Comparison of ENCODE assay signal across 32 cellular contexts in genomic region chr14:48526307-48526706, GRCh38.
DNase-seq lines count a peak whose midpoint lies in the region; ATAC-seq and TF ChIP-seq lines count a peak whose summit lies in the region.
"Had no signal": no experiment of that assay in that cellular context is flagged by ENCODE, and none has a peak within 500 bp of the region (broad histone marks: within the 10 kb centered on the region; RNA-seq: fewer than 3 reads in every experiment).

No MANE protein-coding gene starts in this region.

- H3K9me2 ChIP-seq in PC-3 (replicated peaks; ENCODE audit: low read length): no peaks in the 10 kb centered on the region

- H3K9me3 ChIP-seq in PC-3 (ENCODE audit: low read length): no peaks in the 10 kb centered on the region
- H3K9me3 ChIP-seq: A549, BE2C, BLaER1, Caco-2 had no signal

- no peak overlapping the region for H3K9ac ChIP-seq in PC-3 (ENCODE audit: low read length)
- H3K9ac ChIP-seq: BLaER1; BLaER1 treated with 17β-estradiol and CSF1 and Interleukin-3, amounts not matched to agents 10 nM and 100 nM had no signal

- BruUV-seq in PC-3 (replicated peaks; lab: Mats Ljungman, UMichigan): no TSS peak

- H3K27me3 ChIP-seq in PC-3 (ENCODE audit: low read length): no peaks in the 10 kb centered on the region
- H3K27me3 ChIP-seq: BE2C; BLaER1; BLaER1 treated with 17β-estradiol and CSF1 and Interleukin-3, amounts not matched to agents 10 nM and 100 nM had no signal

- no peaks in the 10 kb centered on the region for H3F3A ChIP-seq in PC-3 (ENCODE audit: low read length, unreplicated experiment)

- H3K4me3 ChIP-seq in PC-3 (ENCODE audit: low read length): no peak overlapping the region
- H3K4me3 ChIP-seq: A549; BLaER1; BLaER1 treated with 17β-estradiol and CSF1 and Interleukin-3, amounts not matched to agents 10 nM and 100 nM had no signal

- intact Hi-C loops in PC-3 (cut with micrococcal nuclease): no loop called here

- no peaks in the 10 kb centered on the region for H3K79me2 ChIP-seq in PC-3 (ENCODE audit: low read length)

- no peak overlapping the region for H3K4me2 ChIP-seq in PC-3 (ENCODE audit: low read length)
- H3K4me2 ChIP-seq: A549; BLaER1; BLaER1 treated with 17β-estradiol and CSF1 and Interleukin-3, amounts not matched to agents 10 nM and 100 nM had no signal

- CTCF ChIA-PET in PC-3 (lab: Charles Lee): no interaction called here

- H3K36me3 ChIP-seq in PC-3 (ENCODE audit: low read depth, low read length): no peaks in the 10 kb centered on the region
- H3K36me3 ChIP-seq: BE2C; BLaER1; BLaER1 treated with 17β-estradiol and CSF1 and Interleukin-3, amounts not matched to agents 10 nM and 100 nM had no signal

- TF ChIP-seq CTCF in PC-3 (conservative IDR thresholded peaks at IDR 0.05; ENCODE audit: low read depth, low read length): no peak

- no peak overlapping the region for H3K27ac ChIP-seq in PC-3 (ENCODE audit: low read length)
- H3K27ac ChIP-seq: 22Rv1; A549; BLaER1; BLaER1 treated with 17β-estradiol and CSF1 and Interleukin-3, amounts not matched to agents 10 nM and 100 nM; C4-2B had no signal

- H2AFZ ChIP-seq in PC-3 (ENCODE audit: low read length): no peak overlapping the region

- no peaks in the 10 kb centered on the region for H3K4me1 ChIP-seq in PC-3 (ENCODE audit: insufficient read depth, low read length)
- H3K4me1 ChIP-seq: A549, BE2C, Caco-2 had no signal

- H4K20me1 ChIP-seq in PC-3 (ENCODE audit: low read length): no peaks in the 10 kb centered on the region
- H4K20me1 ChIP-seq: BLaER1; BLaER1 treated with 17β-estradiol and CSF1 and Interleukin-3, amounts not matched to agents 10 nM and 100 nM had no signal

- POLR2A ChIA-PET in PC-3 (lab: Charles Lee; ENCODE audit: unreplicated experiment): no interaction called here

- peak; percentile 65 for ATAC-seq in PC-3
- ATAC-seq: A549; CD8-positive, alpha-beta T cell had no signal

- DNase-seq in DMS53 (lab: John Stamatoyannopoulos, UW): peak; percentile 69
- peak; percentile 23 for DNase-seq in DMS53 treated with DMSO at 0.1 percent for 48 hours (lab: John Stamatoyannopoulos, UW; ENCODE audit: unreplicated experiment)
- DNase-seq in M059J (ENCODE audit: low read depth): peak; percentile 3
- peak; percentile 61 for DNase-seq in PC-3
- no peak for DNase-seq in NCI-H446 (lab: John Stamatoyannopoulos, UW)
- no peak for DNase-seq in NCI-H1436 (lab: John Stamatoyannopoulos, UW)
- no peak for DNase-seq in RPMI8226
- no peak for DNase-seq in NCI-H2171 treated with DMSO at 0.1 percent for 48 hours (lab: John Stamatoyannopoulos, UW)
- DNase-seq: 8988T; ACHN; AML-193; BE2C; C1 segment of cervical spinal cord; Caco-2; Calu3; CD4-positive, alpha-beta memory T cell; CD4-positive, alpha-beta T cell; CD4-positive, CD25-positive, alpha-beta regulatory T cell; CD8-positive, alpha-beta memory T cell; CD8-positive, alpha-beta T cell; COR-L47; DMS 273 treated with DMSO at 0.1 percent for 48 hours; DMS153; DMS79; DMS79 treated with DMSO at 0.1 percent for 48 hours; DND-41; EL had no signal

Comparison
In these comparisons a context has a peak if more than half of its experiments do, and no peak if none do; other contexts are left out.
1. DNase-seq: peak in DMS53 (single experiment), DMS53 treated with DMSO at 0.1 percent for 48 hours (single experiment), M059J (single experiment) and PC-3 (single experiment); none in NCI-H446 (0 of 2), NCI-H1436 (single experiment), RPMI8226 (single experiment) and NCI-H2171 treated with DMSO at 0.1 percent for 48 hours (single experiment).